In the genomic region with DNA sequence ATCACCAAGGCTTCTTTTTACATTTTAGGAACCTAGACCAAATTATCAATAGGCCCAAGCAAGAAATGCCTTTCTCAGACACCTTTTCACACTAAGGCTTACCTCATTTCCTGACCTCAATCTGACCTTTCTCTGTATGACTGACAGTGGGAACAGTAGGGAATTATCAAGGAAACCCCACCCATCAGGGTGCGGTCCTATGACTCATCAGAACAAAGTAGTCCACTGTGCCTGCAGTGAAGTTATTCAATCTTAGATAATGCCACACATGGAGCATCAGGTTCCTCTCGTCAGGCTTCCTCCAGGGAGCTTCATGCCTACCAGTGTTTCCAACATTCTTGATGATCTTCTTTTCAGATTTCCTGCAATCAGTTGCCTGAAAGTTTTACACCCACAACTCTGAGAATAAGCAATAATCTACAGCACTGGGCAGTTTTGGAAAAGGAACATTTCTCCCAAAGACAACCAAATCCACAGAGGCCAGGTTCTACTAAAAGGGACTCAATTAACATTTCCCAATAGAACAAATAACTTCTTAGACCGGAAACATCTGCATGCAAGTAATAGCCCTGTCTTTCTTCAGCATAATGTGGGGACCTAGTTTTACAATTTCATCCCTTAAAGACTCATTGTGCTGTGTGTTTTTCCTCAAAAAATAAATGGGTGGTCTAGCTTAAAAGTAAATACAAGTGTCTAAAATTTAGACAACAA, we compare ENCODE assay signal across 9 cellular contexts. TPM values are rescaled to one million over a fixed set of nuclear protein-coding genes. Genes with fewer than 3 reads are reported as not detected.
DNase-seq lines count a peak whose midpoint lies in the region; ATAC-seq and TF ChIP-seq lines count a peak whose summit lies in the region.
"Had no signal": no experiment of that assay in that cellular context is flagged by ENCODE, and none has a peak within 500 bp of the region (broad histone marks: within the 10 kb centered on the region; RNA-seq: fewer than 3 reads in every experiment).

No MANE protein-coding gene starts in this region.

- H3K27ac ChIP-seq in Panc1 (ENCODE audit: low read length) (no peak overlapping the region), heart right ventricle (peak overlapping the region in 7 of 10 donors; percentile 4 to 71 (median 22))

- no peaks in the 10 kb centered on the region for H3K4me1 ChIP-seq in Panc1 (ENCODE audit: control insufficient read depth, insufficient read depth, low read length)
- peaks cover 0 to 14% (median 0%) of the 10 kb centered on the region in 9 donors for H3K4me1 ChIP-seq in heart right ventricle

- in situ Hi-C loops in Panc1 (cut with HindIII; ENCODE audit: low pct_unique_long_range_greater_than_20kb, low sequenced_read_pairs): no loop called here

- DNase-seq in activated naive CD4-positive, alpha-beta T cell treated with anti-CD3 and anti-CD28 coated beads, Interleukin-2, amount 50 U/mL, for 72 hours (ENCODE audit: low spot score in 2 of 2): no peak
- DNase-seq in activated naive CD4-positive, alpha-beta T cell treated with anti-CD3 and anti-CD28 coated beads, Interleukin-2, amount 50 U/mL, for 16 hours: no peak
- DNase-seq in Panc1 (ENCODE audit: low read depth, low spot score): peak; percentile 18
- peak in 1 of 2 donors; percentile 33 for DNase-seq in heart right ventricle
- no peak for DNase-seq in stimulated activated naive CD4-positive, alpha-beta T cell treated with Interleukin-2 at 50 U/mL for 16 hours (lab: John Stamatoyannopoulos, UW)
- no peak for DNase-seq in KG1 (lab: John Stamatoyannopoulos, UW)
- no peak for DNase-seq in hypothalamus (lab: John Stamatoyannopoulos, UW)

- H3K9me3 ChIP-seq in Panc1 (ENCODE audit: control insufficient read depth, insufficient read depth, low read depth, low read length) (no peaks in the 10 kb centered on the region), heart right ventricle (no peaks in the 10 kb centered on the region)

- H3K27ac Mint-ChIP-seq in activated naive CD4-positive, alpha-beta T cell treated with anti-CD3 and anti-CD28 coated beads, Interleukin-2, amount 50 U/mL, for 72 hours: no peak overlapping the region

- ATAC-seq in activated naive CD4-positive, alpha-beta T cell treated with anti-CD3 and anti-CD28 coated beads, Interleukin-2, amount 50 U/mL, for 72 hours: peak; percentile 48 to 51
- ATAC-seq in HG02870 (IDR thresholded peaks at IDR 0.05; ENCODE audit: unreplicated experiment): peak; percentile 96
- ATAC-seq in Panc1: no peak
- peak in 7 of 8 donors; percentile 74 to 97 (median 89) for ATAC-seq in heart right ventricle

- H3K9me3 Mint-ChIP-seq in activated naive CD4-positive, alpha-beta T cell treated with anti-CD3 and anti-CD28 coated beads, Interleukin-2, amount 50 U/mL, for 72 hours: no peaks in the 10 kb centered on the region

- CTCF ChIA-PET in Panc1 (lab: Charles Lee): no interaction called here

- POLR2A ChIA-PET in Panc1 (lab: Charles Lee): no interaction called here

- intact Hi-C loops in Panc1 (cut with micrococcal nuclease; ENCODE audit: unreplicated experiment): no loop called here
- intact Hi-C loops in heart right ventricle (cut with DNase I): no loop called here

- no peak overlapping the region for H3K4me3 ChIP-seq in Panc1 (ENCODE audit: low read depth in 2 of 2, low read length in 2 of 2)
- no peak overlapping the region for H3K4me3 ChIP-seq in heart right ventricle
- H3K4me3 ChIP-seq: skin epidermis had no signal

- WGBS in heart right ventricle, 2 donors: 36 to 43% methylated on average over 3 of the region's 3 CpGs

- H3K36me3 ChIP-seq in Panc1 (ENCODE audit: control insufficient read depth, insufficient read depth, low read length) (no peaks in the 10 kb centered on the region), heart right ventricle (no peaks in the 10 kb centered on the region)

- H3K27me3 ChIP-seq in Panc1 (ENCODE audit: control insufficient read depth, insufficient read depth, low read length) (no peaks in the 10 kb centered on the region), heart right ventricle (no peaks in the 10 kb centered on the region)

- no TSS peak for BruUV-seq in Panc1 (replicated peaks; lab: Mats Ljungman, UMichigan)

- TF ChIP-seq CTCF in Panc1 (IDR thresholded peaks at IDR 0.05) (no peak), heart right ventricle (IDR thresholded peaks at IDR 0.05) (no peak)

- no peaks in the 10 kb centered on the region for H3K36me3 Mint-ChIP-seq in activated naive CD4-positive, alpha-beta T cell treated with anti-CD3 and anti-CD28 coated beads, Interleukin-2, amount 50 U/mL, for 72 hours

RNA-seq across cellular contexts. Expression of a gene that starts 35.9 kb away (rescaled TPM):
- total RNA-seq in activated naive CD4-positive, alpha-beta T cell treated with anti-CD3 and anti-CD28 coated beads, Interleukin-2, amount 50 U/mL, for 72 hours: 1 to 10 TPM; 5.0 to 6.7 TPM
- total RNA-seq in Panc1 (2021; ENCODE audit: unreplicated experiment): 5.7 TPM
- polyA plus RNA-seq in Panc1 (2012; ENCODE audit: insufficient read length): 2.6 TPM
- total RNA-seq in heart right ventricle: 1 to 10 TPM; 1.6 to 4.4 (median 2.7) TPM
- 1 to 10 TPM; 1.8 TPM for polyA plus RNA-seq in heart right ventricle
